ENCODE assay signal across 1 cellular context in the genomic region with DNA sequence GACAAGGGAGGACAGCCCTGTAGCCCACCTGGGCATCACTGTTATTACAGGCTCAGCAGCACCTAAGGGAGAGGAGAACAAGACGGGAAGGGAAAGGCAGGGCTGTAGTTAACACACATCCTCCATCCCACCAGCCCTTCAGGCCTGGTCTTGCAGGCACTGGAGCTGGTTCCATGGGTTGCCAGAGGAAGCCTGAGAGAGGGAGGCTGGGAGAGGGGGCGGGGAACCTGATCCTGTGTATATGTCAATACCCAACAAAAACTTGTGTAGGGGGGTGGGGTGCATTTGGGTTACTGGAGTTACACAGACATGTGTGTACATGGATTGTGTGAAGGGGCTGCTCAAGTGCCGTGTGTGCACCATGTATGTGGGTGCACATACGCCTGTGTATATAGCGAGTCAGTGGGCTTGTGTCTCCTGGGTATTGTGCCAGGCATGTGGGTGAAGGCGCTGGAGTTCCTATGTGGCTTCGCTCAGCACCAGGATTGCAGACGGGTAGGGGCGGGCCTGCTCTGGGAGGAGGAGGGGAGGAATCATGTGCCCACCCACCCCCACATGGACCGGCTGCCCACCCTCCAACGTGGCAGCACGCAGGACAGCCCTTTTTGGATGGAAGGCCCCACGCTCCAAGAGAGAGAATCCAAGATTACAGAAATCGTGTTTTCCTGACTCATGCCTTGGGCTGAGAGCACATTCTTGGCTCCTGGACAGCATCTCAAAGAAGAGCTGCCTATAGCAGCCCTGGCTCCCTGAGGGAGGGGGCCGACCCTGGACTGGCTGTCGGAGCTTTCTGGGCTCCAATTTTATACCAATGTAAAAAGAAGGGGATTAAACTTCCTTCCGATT.
TF ChIP-seq lines count a peak whose summit lies in the region.

No MANE protein-coding gene starts in this region.

TF ChIP-seq in K562, 482 proteins besides CTCF, POLR2A, EP300 and RAD21:
- TF ChIP-seq C11orf30 (IDR thresholded peaks at IDR 0.05; ENCODE audit: low read depth) (peak; percentile 40; the same call in 1 of the 2 replicates), SFPQ (IDR thresholded peaks at IDR 0.05; ENCODE audit: low read depth, low read length) (no peak), HNRNPUL1 (IDR thresholded peaks at IDR 0.05; ENCODE audit: low read length) (no peak), MAFK (IDR thresholded peaks at IDR 0.05; ENCODE audit: low read length) (0 out of 2 replicates have a peak, but pooled peaks have one; percentile 22), TAF9B (IDR thresholded peaks at IDR 0.05; ENCODE audit: partially characterized antibody) (no peak), RCOR1 (IDR thresholded peaks at IDR 0.05; ENCODE audit: borderline replicate concordance in 1 of 2, low read depth in 2 of 2, low read length in 2 of 2) (peak in 1 of 2 experiments; percentile 21; a peak in 1 of 4 replicates), NFE2 (IDR thresholded peaks at IDR 0.05; ENCODE audit: low read depth) (peak; percentile 58), HDAC2 (IDR thresholded peaks at IDR 0.05) (no peak), STAG1 (CRISPR knock-in tag; IDR thresholded peaks at IDR 0.05; ENCODE audit: borderline replicate concordance) (no peak), ZFP36 (IDR thresholded peaks at IDR 0.05; ENCODE audit: low read depth, low read length, partially characterized antibody) (peak; percentile 24), FIP1L1 (IDR thresholded peaks at IDR 0.05; ENCODE audit: low read depth, low read length, poor library complexity, severe bottlenecking) (no peak), NFIC (IDR thresholded peaks at IDR 0.05) (peak; percentile 34), DLX4 (CRISPR knock-in tag; IDR thresholded peaks at IDR 0.05) (no peak)
- TF ChIP-seq, protein P1, sequence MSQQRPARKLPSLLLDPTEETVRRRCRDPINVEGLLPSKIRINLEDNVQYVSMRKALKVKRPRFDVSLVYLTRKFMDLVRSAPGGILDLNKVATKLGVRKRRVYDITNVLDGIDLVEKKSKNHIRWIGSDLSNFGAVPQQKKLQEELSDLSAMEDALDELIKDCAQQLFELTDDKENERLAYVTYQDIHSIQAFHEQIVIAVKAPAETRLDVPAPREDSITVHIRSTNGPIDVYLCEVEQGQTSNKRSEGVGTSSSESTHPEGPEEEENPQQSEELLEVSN (IDR thresholded peaks at IDR 0.05; ENCODE audit: borderline replicate concordance in 1 of 2, extremely low read depth in 1 of 2, insufficient read depth in 1 of 2, insufficient read length in 1 of 2, low read depth in 1 of 2, low read length in 1 of 2, poor library complexity in 1 of 2, severe bottlenecking in 1 of 2) = peak in 1 of 2 experiments; percentile 14
